17 cellular contexts compared by ENCODE assay signal in the genomic region with DNA sequence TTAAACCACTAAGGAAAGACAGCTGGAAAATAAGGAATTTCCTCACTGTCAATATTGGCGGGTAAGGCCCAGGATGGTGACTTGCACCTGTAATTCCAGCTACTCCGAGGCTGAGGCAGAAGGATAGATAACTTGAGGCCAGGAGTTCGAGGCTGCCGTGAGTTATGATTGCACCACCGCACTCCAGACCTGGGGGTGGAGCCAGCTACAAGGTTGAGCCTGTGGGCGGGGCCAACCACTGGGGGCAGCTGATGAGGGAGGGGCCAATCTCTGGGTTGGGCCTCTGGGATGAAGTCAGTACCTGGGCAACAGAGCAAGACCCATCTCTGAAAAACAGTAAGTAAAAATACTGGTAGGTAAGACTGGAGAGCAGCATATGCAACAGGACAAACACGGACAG.
DNase-seq lines count a peak whose midpoint lies in the region; ATAC-seq, FAIRE-seq and TF ChIP-seq lines count a peak whose summit lies in the region.
"Had no signal": no experiment of that assay in that cellular context is flagged by ENCODE, and none has a peak within 500 bp of the region (broad histone marks: within the 10 kb centered on the region; RNA-seq: fewer than 3 reads in every experiment).

No MANE protein-coding gene starts in this region.

- POLR2A ChIA-PET in activated CD8-positive, alpha-beta T cell treated with anti-CD3 and anti-CD28 coated beads for 36 hours (lab: Charles Lee), result interaction anchor here (1.0 kb wide), 1 partner anchor 11 kb away, joined by 3 read pairs; no protein-coding TSS in a partner anchor
- POLR2A ChIA-PET in activated CD8-positive, alpha-beta T cell treated with anti-CD3 and anti-CD28 coated beads, Interleukin-2, amount 10 ng/mL, durations not matched to agents 7 days and 5 days (lab: Charles Lee), result no interaction called here
- POLR2A ChIA-PET in A673 (lab: Charles Lee; ENCODE audit: low non-redundant PET) (no interaction called here), HEK293T (lab: Yijun Ruan, JAX) (no interaction called here), K562 (lab: Yijun Ruan, JAX) (no interaction called here), RWPE1 (lab: Yijun Ruan, JAX; ENCODE audit: low non-redundant PET) (no interaction called here)

- peaks cover 45% of the 10 kb centered on the region for H3K4me1 Mint-ChIP-seq in activated CD8-positive, alpha-beta T cell treated with anti-CD3 and anti-CD28 coated beads for 36 hours (ENCODE audit: low read depth)
- peaks cover 23% of the 10 kb centered on the region for H3K4me1 Mint-ChIP-seq in activated CD8-positive, alpha-beta T cell treated with anti-CD3 and anti-CD28 coated beads, Interleukin-2, amount 10 ng/mL, durations not matched to agents 7 days and 5 days (ENCODE audit: low read depth)
- H3K4me1 Mint-ChIP-seq: B cell, GM23338 had no signal

- H3K36me3 ChIP-seq in A673 (ENCODE audit: insufficient read depth, low read length, poor library complexity, severe bottlenecking), result no peaks in the 10 kb centered on the region
- no peaks in the 10 kb centered on the region for H3K36me3 ChIP-seq in K562 (ENCODE audit: control insufficient read depth, insufficient read depth, low read length)

- H3K27me3 Mint-ChIP-seq in activated CD8-positive, alpha-beta T cell treated with anti-CD3 and anti-CD28 coated beads for 36 hours, result peaks cover 2% of the 10 kb centered on the region
- H3K27me3 Mint-ChIP-seq in activated CD8-positive, alpha-beta T cell treated with anti-CD3 and anti-CD28 coated beads, Interleukin-2, amount 10 ng/mL, durations not matched to agents 7 days and 5 days (ENCODE audit: low read depth), result peaks cover 8% of the 10 kb centered on the region

- no peak for TF ChIP-seq POLR2A in K562 (conservative IDR thresholded peaks at IDR 0.05)

- no peaks in the 10 kb centered on the region for H3K9me1 ChIP-seq in K562 (ENCODE audit: control insufficient read depth, insufficient read depth, low read length)

- no peak for TF ChIP-seq EP300 in K562 (IDR thresholded peaks at IDR 0.05; ENCODE audit: low read length)

- no peak for TF ChIP-seq RAD21 in K562 (CRISPR knock-in tag; conservative IDR thresholded peaks at IDR 0.05 in 1 of 2, IDR thresholded peaks at IDR 0.05 in 1 of 2)

- FAIRE-seq in K562 (lab: Jason Lieb, UNC), result peak; percentile 58
- FAIRE-seq in urothelium cell line (lab: Jason Lieb, UNC), result no peak
- FAIRE-seq: D721Med, HTR-8/SVneo had no signal

- H3K4me3 ChIP-seq in A673 (ENCODE audit: low read depth, low read length, poor library complexity, severe bottlenecking), result no peak overlapping the region
- no peak overlapping the region for H3K4me3 ChIP-seq in K562
- H3K4me3 ChIP-seq: GM23338 had no signal

- no peak overlapping the region for H2AFZ ChIP-seq in K562 (ENCODE audit: low read depth, low read length)
- H2AFZ ChIP-seq: GM23338 had no signal

- in situ Hi-C loops in K562 (cut with MboI), result no loop called here

- no peaks in the 10 kb centered on the region for H4K20me1 ChIP-seq in K562 (replicated peaks; ENCODE audit: control insufficient read depth, insufficient read depth, low read length)

- CTCF ChIA-PET in activated CD8-positive, alpha-beta T cell treated with anti-CD3 and anti-CD28 coated beads for 36 hours (lab: Charles Lee), result interaction anchor here (1.2 to 1.9 kb wide), 4 partner anchors 43 to 114 kb away, joined by 3 to 5 read pairs (median 4); a partner anchor contains a TSS
- CTCF ChIA-PET in activated CD8-positive, alpha-beta T cell treated with anti-CD3 and anti-CD28 coated beads, Interleukin-2, amount 10 ng/mL, durations not matched to agents 7 days and 5 days (lab: Charles Lee), result interaction anchor here (1.1 to 1.3 kb wide), 4 partner anchors 14 to 82 kb away, joined by 3 to 6 read pairs (median 4); no protein-coding TSS in a partner anchor
- CTCF ChIA-PET in A673 (lab: Charles Lee) (no interaction called here), HEK293T (lab: Yijun Ruan, JAX) (no interaction called here), K562 (lab: Yijun Ruan, JAX; ENCODE audit: low intra/inter-chr PET ratio) (no interaction called here), RWPE1 (lab: Yijun Ruan, JAX) (no interaction called here)

- intact Hi-C loops in activated CD8-positive, alpha-beta T cell treated with anti-CD3 and anti-CD28 coated beads for 36 hours (cut with micrococcal nuclease), result no loop called here
- intact Hi-C loops in A673 (cut with micrococcal nuclease; ENCODE audit: unreplicated experiment) (no loop called here), K562 (cut with micrococcal nuclease) (no loop called here)

- TF ChIP-seq CTCF in activated CD8-positive, alpha-beta T cell treated with anti-CD3 and anti-CD28 coated beads for 36 hours (IDR thresholded peaks at IDR 0.05), result no peak
- TF ChIP-seq CTCF in A673 (conservative IDR thresholded peaks at IDR 0.05; ENCODE audit: low read depth, low read length) (no peak), K562 (IDR thresholded peaks at IDR 0.05 in 2 of 3, conservative IDR thresholded peaks at IDR 0.05 in 1 of 3; ENCODE audit: insufficient read depth in 2 of 3, low read depth in 1 of 3, low read length in 3 of 3) (no peak), RWPE1 (conservative IDR thresholded peaks at IDR 0.05; ENCODE audit: low read depth) (no peak)

- H3K9ac ChIP-seq in K562 (ENCODE audit: insufficient read depth in 1 of 2, low read depth in 2 of 2, low read length in 2 of 2), result no peak overlapping the region

- ATAC-seq in activated CD8-positive, alpha-beta T cell treated with anti-CD3 and anti-CD28 coated beads for 36 hours, result no peak
- ATAC-seq in activated CD8-positive, alpha-beta T cell treated with anti-CD3 and anti-CD28 coated beads, Interleukin-2, amount 10 ng/mL, durations not matched to agents 7 days and 5 days, result no peak
- ATAC-seq in K562, result peak; percentile 100
- ATAC-seq: CD8-positive, alpha-beta T cell; GM23338; Panc1 had no signal

- H3K4me2 ChIP-seq in K562 (ENCODE audit: insufficient read depth, low read length), result no peak overlapping the region
- H3K4me2 ChIP-seq: GM23338 had no signal

- H3K27ac ChIP-seq in A673 (ENCODE audit: low read depth, low read length, poor library complexity, severe bottlenecking), result no peak overlapping the region
- no peak overlapping the region for H3K27ac ChIP-seq in K562 (ENCODE audit: extremely low read depth, low read depth, low read length)
- no peak overlapping the region for H3K27ac ChIP-seq in RWPE1

- H3K9me3 ChIP-seq in A673 (ENCODE audit: low read depth, low read length, poor library complexity, severe bottlenecking), result no peaks in the 10 kb centered on the region
- H3K9me3 ChIP-seq in K562 (replicated peaks; ENCODE audit: control insufficient read depth, insufficient read depth, low read depth, low read length), result no peaks in the 10 kb centered on the region

- H3K9me3 Mint-ChIP-seq in activated CD8-positive, alpha-beta T cell treated with anti-CD3 and anti-CD28 coated beads for 36 hours, result peaks cover 1% of the 10 kb centered on the region
- no peaks in the 10 kb centered on the region for H3K9me3 Mint-ChIP-seq in activated CD8-positive, alpha-beta T cell treated with anti-CD3 and anti-CD28 coated beads, Interleukin-2, amount 10 ng/mL, durations not matched to agents 7 days and 5 days (ENCODE audit: insufficient read depth)
- H3K9me3 Mint-ChIP-seq: CD8-positive, alpha-beta T cell; GM23338 had no signal

- no peaks in the 10 kb centered on the region for H3K79me2 ChIP-seq in K562 (ENCODE audit: control insufficient read depth, insufficient read depth, low read length)

- 2% methylated on average over 7 of the region's 7 CpGs for WGBS in K562 (ENCODE audit: insufficient coverage, low coverage, missing lambda C conversion rate)

- no peak overlapping the region for H3K4me3 Mint-ChIP-seq in activated CD8-positive, alpha-beta T cell treated with anti-CD3 and anti-CD28 coated beads for 36 hours
- no peak overlapping the region for H3K4me3 Mint-ChIP-seq in activated CD8-positive, alpha-beta T cell treated with anti-CD3 and anti-CD28 coated beads, Interleukin-2, amount 10 ng/mL, durations not matched to agents 7 days and 5 days
- H3K4me3 Mint-ChIP-seq: B cell; CD8-positive, alpha-beta T cell; GM23338 had no signal

- no peaks in the 10 kb centered on the region for H3K27me3 ChIP-seq in A673 (replicated peaks; ENCODE audit: insufficient read depth, low read depth, low read length, poor library complexity)
- H3K27me3 ChIP-seq in K562 (ENCODE audit: control insufficient read depth in 2 of 2, insufficient read depth in 2 of 2, low read length in 2 of 2), result no peaks in the 10 kb centered on the region; a peak in 1 of 5 replicates

- H3K36me3 Mint-ChIP-seq in activated CD8-positive, alpha-beta T cell treated with anti-CD3 and anti-CD28 coated beads for 36 hours (ENCODE audit: low read depth), result no peaks in the 10 kb centered on the region
- no peaks in the 10 kb centered on the region for H3K36me3 Mint-ChIP-seq in activated CD8-positive, alpha-beta T cell treated with anti-CD3 and anti-CD28 coated beads, Interleukin-2, amount 10 ng/mL, durations not matched to agents 7 days and 5 days (ENCODE audit: low read depth)
- H3K36me3 Mint-ChIP-seq: CD8-positive, alpha-beta T cell had no signal

- no peaks in the 10 kb centered on the region for H3K4me1 ChIP-seq in A673 (ENCODE audit: insufficient read depth, low read length, poor library complexity, severe bottlenecking)
- no peaks in the 10 kb centered on the region for H3K4me1 ChIP-seq in K562 (replicated peaks in 1 of 2; ENCODE audit: control insufficient read depth in 2 of 2, insufficient read depth in 2 of 2, low read length in 2 of 2)

- no peak overlapping the region for H3K27ac Mint-ChIP-seq in activated CD8-positive, alpha-beta T cell treated with anti-CD3 and anti-CD28 coated beads for 36 hours
- no peak overlapping the region for H3K27ac Mint-ChIP-seq in activated CD8-positive, alpha-beta T cell treated with anti-CD3 and anti-CD28 coated beads, Interleukin-2, amount 10 ng/mL, durations not matched to agents 7 days and 5 days
- H3K27ac Mint-ChIP-seq: B cell; CD8-positive, alpha-beta T cell; GM23338 had no signal

- DNase-seq in activated CD8-positive, alpha-beta T cell treated with anti-CD3 and anti-CD28 coated beads for 36 hours, result peak; percentile 19
- no peak for DNase-seq in activated CD8-positive, alpha-beta T cell treated with anti-CD3 and anti-CD28 coated beads, Interleukin-2, amount 10 ng/mL, durations not matched to agents 7 days and 5 days
- DNase-seq in A673 (ENCODE audit: low spot score), result peak; percentile 7
- peak; percentile 14 for DNase-seq in HEK293T (ENCODE audit: extremely low spot score)
- DNase-seq in K562 (ENCODE audit: extremely low read depth in 1 of 4, low spot score in 3 of 4), result peak; percentile 64 to 78 (median 76)
- no peak for DNase-seq in RWPE1 (ENCODE audit: low spot score)
- DNase-seq in urothelium cell line (ENCODE audit: low spot score), result no peak
- DNase-seq: CD8-positive, alpha-beta T cell; NCI-H1092; NCI-H345; NCI-H526 treated with DMSO at 0.1 percent for 48 hours; SHP77 had no signal

- BruUV-seq in A673 (replicated peaks; lab: Mats Ljungman, UMichigan), result no TSS peak
- BruUV-seq in K562 (replicated peaks; lab: Mats Ljungman, UMichigan), result no TSS peak

TF ChIP-seq in HEK293T, 16 proteins besides CTCF, POLR2A, EP300 and RAD21 (continues in another document):
- TF ChIP-seq ELF4 (IDR thresholded peaks at IDR 0.05), result no peak
- no peak for TF ChIP-seq ZNF384 (IDR thresholded peaks at IDR 0.05)
- no peak for TF ChIP-seq LEF1 (IDR thresholded peaks at IDR 0.05; ENCODE audit: borderline replicate concordance)

Comparison
In these comparisons a context has a peak if more than half of its experiments do, and no peak if none do; other contexts are left out.
1. DNase-seq: peak in activated CD8-positive, alpha-beta T cell treated with anti-CD3 and anti-CD28 coated beads for 36 hours (single experiment), A673 (single experiment), HEK293T (single experiment) and K562 (4 of 4); none in activated CD8-positive, alpha-beta T cell treated with anti-CD3 and anti-CD28 coated beads, Interleukin-2, amount 10 ng/mL, durations not matched to agents 7 days and 5 days (single experiment), RWPE1 (single experiment) and urothelium cell line (single experiment).
2. CTCF ChIA-PET loops: an anchor here in activated CD8-positive, alpha-beta T cell treated with anti-CD3 and anti-CD28 coated beads for 36 hours (1.2 to 1.9 kb wide) and activated CD8-positive, alpha-beta T cell treated with anti-CD3 and anti-CD28 coated beads, Interleukin-2, amount 10 ng/mL, durations not matched to agents 7 days and 5 days (1.1 to 1.3 kb wide); none called in A673, HEK293T, K562 and RWPE1.